25 cellular contexts compared by ENCODE assay signal in the genomic region with DNA sequence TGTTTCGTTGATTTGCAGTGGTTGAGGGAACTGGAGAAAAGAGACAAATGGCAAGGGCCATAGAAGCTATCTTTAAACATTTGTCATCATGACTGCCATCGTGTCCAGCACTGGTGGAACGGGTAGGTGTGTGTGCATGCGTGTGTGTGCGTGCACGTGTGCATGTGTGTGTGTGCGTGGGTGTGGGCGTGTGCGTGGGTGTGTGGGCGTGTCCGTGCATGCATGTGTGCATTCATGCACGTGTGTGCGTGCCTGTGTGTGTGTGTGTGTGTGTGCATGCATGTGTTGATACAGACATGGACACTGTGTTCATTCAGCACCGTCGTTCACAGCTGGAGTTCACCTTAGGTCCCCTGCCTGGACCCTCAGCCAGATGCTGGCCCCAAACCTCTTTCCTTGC. TPM values are rescaled to one million over a fixed set of nuclear protein-coding genes. Genes with fewer than 3 reads are reported as not detected.
DNase-seq lines count a peak whose midpoint lies in the region; ATAC-seq and TF ChIP-seq lines count a peak whose summit lies in the region.
"Had no signal": no experiment of that assay in that cellular context is flagged by ENCODE, and none has a peak within 500 bp of the region (broad histone marks: within the 10 kb centered on the region; RNA-seq: fewer than 3 reads in every experiment).

No MANE protein-coding gene starts in this region.

- H3K27ac ChIP-seq in KMS-11: peak overlapping the region; percentile 84; the same call in 1 of the 2 replicates
- H3K27ac ChIP-seq in temporal lobe (ENCODE audit: low read depth, low read length): peak overlapping the region; percentile 45
- H3K27ac ChIP-seq: breast epithelium, lower lobe of right lung had no signal

- H3K4me3 ChIP-seq in KMS-11 (IDR thresholded peaks at IDR 0.05; ENCODE audit: insufficient read depth, low read depth, low read length): no peak overlapping the region
- H3K4me3 ChIP-seq: adrenal gland, breast epithelium, coronary artery, lower lobe of right lung, stomach, transverse colon had no signal

- no peak for DNase-seq in activated naive CD4-positive, alpha-beta T cell treated with anti-CD3 and anti-CD28 coated beads, Interleukin-2, amount 10 ng/mL, durations not matched to agents 7 days and 5 days
- no peak for DNase-seq in activated naive CD4-positive, alpha-beta T cell treated with anti-CD3 and anti-CD28 coated beads, Interleukin-2, amount 50 U/mL, for 72 hours (ENCODE audit: low spot score in 2 of 2)
- DNase-seq in endothelial cell (ENCODE audit: low spot score) (no peak), cerebellum (ENCODE audit: low spot score) (no peak), left lobe of liver (ENCODE audit: low spot score) (no peak), NCI-H1417 treated with DMSO at 0.1 percent for 48 hours (lab: John Stamatoyannopoulos, UW) (no peak)
- DNase-seq: activated CD4-positive, alpha-beta T cell treated with anti-CD3 and anti-CD28 coated beads for 1 hour; adrenal gland; H7; Kasumi-1; kidney; lower lobe of right lung; NCI-H187 treated with DMSO at 0.1 percent for 48 hours; NCI-H345; NCI-H82; occipital lobe; retina; stimulated activated CD4-positive, alpha-beta T cell treated with anti-CD3 and anti-CD28 coated beads, Interleukin-4, amount 100 ng/mL, for 4 hours; stomach; transverse colon had no signal

- H2AFZ ChIP-seq in KMS-11 (ENCODE audit: low read depth): no peak overlapping the region

- peaks cover 82% of the 10 kb centered on the region for H3K4me1 Mint-ChIP-seq in activated naive CD4-positive, alpha-beta T cell treated with anti-CD3 and anti-CD28 coated beads, Interleukin-2, amount 10 ng/mL, durations not matched to agents 7 days and 5 days
- peaks cover 27% of the 10 kb centered on the region for H3K4me1 Mint-ChIP-seq in endothelial cell (ENCODE audit: unreplicated experiment)

- CTCF ChIA-PET in activated naive CD4-positive, alpha-beta T cell treated with anti-CD3 and anti-CD28 coated beads, Interleukin-2, amount 10 ng/mL, durations not matched to agents 7 days and 5 days (lab: Charles Lee): interaction anchor here (0.9 kb wide), 1 partner anchor 14 kb away, joined by 4 read pairs; no protein-coding TSS in a partner anchor

- H3K27ac Mint-ChIP-seq in activated naive CD4-positive, alpha-beta T cell treated with anti-CD3 and anti-CD28 coated beads, Interleukin-2, amount 10 ng/mL, durations not matched to agents 7 days and 5 days: peak overlapping the region; percentile 20
- H3K27ac Mint-ChIP-seq in activated naive CD4-positive, alpha-beta T cell treated with anti-CD3 and anti-CD28 coated beads, Interleukin-2, amount 50 U/mL, for 72 hours: peak overlapping the region in 1 of 2 donors; percentile 40
- peak overlapping the region; percentile 53 for H3K27ac Mint-ChIP-seq in endothelial cell (ENCODE audit: unreplicated experiment)
- H3K27ac Mint-ChIP-seq: activated T-helper 17 cell treated with anti-CD3 and anti-CD28 coated beads, Interleukin-2, amount 50 U/mL, for 72 hours had no signal

- H4K20me1 ChIP-seq in KMS-11 (ENCODE audit: insufficient read depth): no peaks in the 10 kb centered on the region; the same call in 1 of the 2 replicates

- H3K4me2 ChIP-seq in KMS-11: no peak overlapping the region

- H3K4me3 Mint-ChIP-seq in activated naive CD4-positive, alpha-beta T cell treated with anti-CD3 and anti-CD28 coated beads, Interleukin-2, amount 10 ng/mL, durations not matched to agents 7 days and 5 days: no peak overlapping the region
- peak overlapping the region; percentile 74 for H3K4me3 Mint-ChIP-seq in endothelial cell (ENCODE audit: unreplicated experiment)

- no peaks in the 10 kb centered on the region for H3K27me3 ChIP-seq in KMS-11 (ENCODE audit: insufficient read depth, low read depth)
- H3K27me3 ChIP-seq: adrenal gland, breast epithelium, stomach, transverse colon had no signal

- H3K36me3 Mint-ChIP-seq in activated naive CD4-positive, alpha-beta T cell treated with anti-CD3 and anti-CD28 coated beads, Interleukin-2, amount 10 ng/mL, durations not matched to agents 7 days and 5 days: peaks cover 33% of the 10 kb centered on the region
- peaks cover 5 to 17% of the 10 kb centered on the region in 2 donors for H3K36me3 Mint-ChIP-seq in activated naive CD4-positive, alpha-beta T cell treated with anti-CD3 and anti-CD28 coated beads, Interleukin-2, amount 50 U/mL, for 72 hours
- peaks cover 43% of the 10 kb centered on the region for H3K36me3 Mint-ChIP-seq in endothelial cell (ENCODE audit: low read depth, unreplicated experiment)

- ATAC-seq in activated naive CD4-positive, alpha-beta T cell treated with anti-CD3 and anti-CD28 coated beads, Interleukin-2, amount 50 U/mL, for 72 hours: no peak
- no peak for ATAC-seq in left lobe of liver
- ATAC-seq: activated T-helper 17 cell treated with anti-CD3 and anti-CD28 coated beads, Interleukin-2, amount 50 U/mL, for 72 hours; lower lobe of right lung had no signal

- peaks cover 91% of the 10 kb centered on the region for H3K79me2 ChIP-seq in KMS-11 (ENCODE audit: insufficient read depth, low read depth)

- H3K36me3 ChIP-seq in KMS-11 (ENCODE audit: insufficient read depth): no peaks in the 10 kb centered on the region; the same call in 1 of the 2 replicates
- H3K36me3 ChIP-seq: breast epithelium, transverse colon had no signal

- H3K9ac ChIP-seq in KMS-11: no peak overlapping the region

- no peaks in the 10 kb centered on the region for H3K9me3 Mint-ChIP-seq in activated naive CD4-positive, alpha-beta T cell treated with anti-CD3 and anti-CD28 coated beads, Interleukin-2, amount 10 ng/mL, durations not matched to agents 7 days and 5 days
- H3K9me3 Mint-ChIP-seq in activated naive CD4-positive, alpha-beta T cell treated with anti-CD3 and anti-CD28 coated beads, Interleukin-2, amount 50 U/mL, for 72 hours: no peaks in the 10 kb centered on the region
- no peaks in the 10 kb centered on the region for H3K9me3 Mint-ChIP-seq in endothelial cell (ENCODE audit: unreplicated experiment)
- H3K9me3 Mint-ChIP-seq: activated T-helper 17 cell treated with anti-CD3 and anti-CD28 coated beads, Interleukin-2, amount 50 U/mL, for 72 hours had no signal

- no peaks in the 10 kb centered on the region for H3K27me3 Mint-ChIP-seq in activated naive CD4-positive, alpha-beta T cell treated with anti-CD3 and anti-CD28 coated beads, Interleukin-2, amount 10 ng/mL, durations not matched to agents 7 days and 5 days
- peaks cover 10% of the 10 kb centered on the region for H3K27me3 Mint-ChIP-seq in endothelial cell (ENCODE audit: unreplicated experiment)
- H3K27me3 Mint-ChIP-seq: activated T-helper 17 cell treated with anti-CD3 and anti-CD28 coated beads, Interleukin-2, amount 50 U/mL, for 72 hours had no signal

- TF ChIP-seq CTCF in KMS-11 (conservative IDR thresholded peaks at IDR 0.05; ENCODE audit: low read depth, low read length) (no peak), endothelial cell (IDR thresholded peaks at IDR 0.05; ENCODE audit: unreplicated experiment) (no peak)

- H3K4me1 ChIP-seq in KMS-11 (ENCODE audit: low read depth, poor library complexity, severe bottlenecking): peaks cover 29% of the 10 kb centered on the region
- H3K4me1 ChIP-seq: breast epithelium had no signal

RNA-seq across cellular contexts. Expression of gene AP5Z1, which starts 38.1 kb away (rescaled TPM):
- total RNA-seq in activated naive CD4-positive, alpha-beta T cell treated with anti-CD3 and anti-CD28 coated beads, Interleukin-2, amount 50 U/mL, for 72 hours: 10 to 100 TPM; 35.2 to 39.0 TPM
- total RNA-seq in endothelial cell (ENCODE audit: unreplicated experiment) (88.6 TPM), temporal lobe (9.3 TPM), cerebellum (14.9 TPM), left lobe of liver (13.2 TPM)

RNA-seq across cellular contexts. Expression of gene FOXK1, which starts 55.2 kb away (rescaled TPM):
- 10 to 100 TPM; 37.1 to 40.5 TPM for total RNA-seq in activated naive CD4-positive, alpha-beta T cell treated with anti-CD3 and anti-CD28 coated beads, Interleukin-2, amount 50 U/mL, for 72 hours
- 73.8 TPM for total RNA-seq in endothelial cell (ENCODE audit: unreplicated experiment)
- 23.4 TPM for total RNA-seq in temporal lobe
- 32.2 TPM for total RNA-seq in cerebellum
- 8.4 TPM for total RNA-seq in left lobe of liver
